ENCODE assay signal across 8 cellular contexts in the genomic region with DNA sequence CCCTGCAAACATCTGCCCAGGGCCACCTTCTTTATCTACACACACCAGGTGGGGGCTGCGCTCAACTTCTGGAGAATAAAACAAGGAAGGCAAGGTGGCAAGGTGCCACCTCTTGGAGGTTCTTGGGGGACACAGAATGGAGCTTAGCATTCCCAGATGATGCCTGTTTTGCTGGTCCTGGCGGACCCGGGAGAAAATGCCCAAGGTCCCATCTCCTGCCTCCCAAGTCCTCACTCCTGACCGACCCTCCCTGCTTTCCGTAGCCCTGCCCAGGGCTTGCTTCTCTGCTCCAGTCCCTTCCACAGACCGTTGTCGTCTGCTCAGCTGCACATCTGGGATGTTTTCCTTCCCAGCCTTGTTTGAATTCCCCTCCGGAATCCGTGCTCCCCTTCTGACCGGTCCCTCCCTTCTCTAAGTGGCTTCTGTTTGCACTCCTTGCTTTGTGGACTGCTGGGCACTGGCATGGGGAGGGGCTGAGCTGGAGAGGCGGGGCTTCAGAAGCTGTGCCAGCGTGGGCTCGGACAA. TPM values are rescaled to one million over a fixed set of nuclear protein-coding genes. Genes with fewer than 3 reads are reported as not detected.
A peak's percentile ranks its signal among the peaks of the same experiment; 100 is the strongest.
DNase-seq lines count a peak whose midpoint lies in the region; ATAC-seq, FAIRE-seq and TF ChIP-seq lines count a peak whose summit lies in the region.

No MANE protein-coding gene starts in this region.

- FAIRE-seq in urothelium cell line (lab: Jason Lieb, UNC): no peak

- no peak overlapping the region for H3K27ac ChIP-seq in BLaER1

- H3K36me3 ChIP-seq in BLaER1: peaks cover 8% of the 10 kb centered on the region; the same call in 1 of the 2 replicates

- peak overlapping the region; percentile 21 for H3K27ac Mint-ChIP-seq in dendritic cell treated with granulocyte-macrophage colony-stimulating factor and Interleukin-4, amounts not matched to agents 40 ng/mL and 50 ng/mL, for 4 days
- H3K27ac Mint-ChIP-seq in naive B cell: peak overlapping the region; percentile 11 to 94 (median 70)

- peaks cover 34% of the 10 kb centered on the region for H3K4me1 Mint-ChIP-seq in dendritic cell treated with granulocyte-macrophage colony-stimulating factor and Interleukin-4, amounts not matched to agents 40 ng/mL and 50 ng/mL, for 4 days (ENCODE audit: low read depth)
- peaks cover 55 to 82% (median 63%) of the 10 kb centered on the region in 3 donors for H3K4me1 Mint-ChIP-seq in naive B cell

- intact Hi-C loops in dendritic cell treated with granulocyte-macrophage colony-stimulating factor and Interleukin-4, amounts not matched to agents 40 ng/mL and 50 ng/mL, for 4 days (cut with micrococcal nuclease): no loop called here

- TF ChIP-seq CTCF in omental fat pad (IDR thresholded peaks at IDR 0.05): no peak

- H3K36me3 Mint-ChIP-seq in dendritic cell treated with granulocyte-macrophage colony-stimulating factor and Interleukin-4, amounts not matched to agents 40 ng/mL and 50 ng/mL, for 4 days (ENCODE audit: low read depth): no peaks in the 10 kb centered on the region
- peaks cover 5 to 8% of the 10 kb centered on the region in 2 donors for H3K36me3 Mint-ChIP-seq in naive B cell

- no peaks in the 10 kb centered on the region for H3K9me3 ChIP-seq in BLaER1

- H3K9me3 Mint-ChIP-seq in dendritic cell treated with granulocyte-macrophage colony-stimulating factor and Interleukin-4, amounts not matched to agents 40 ng/mL and 50 ng/mL, for 4 days: no peaks in the 10 kb centered on the region
- no peaks in the 10 kb centered on the region for H3K9me3 Mint-ChIP-seq in naive B cell

- peak overlapping the region; percentile 98 for H3K4me2 ChIP-seq in BLaER1

- H3K4me3 ChIP-seq in BLaER1: peak overlapping the region; percentile 65

- H3K4me3 Mint-ChIP-seq in dendritic cell treated with granulocyte-macrophage colony-stimulating factor and Interleukin-4, amounts not matched to agents 40 ng/mL and 50 ng/mL, for 4 days: peak overlapping the region; percentile 58
- H3K4me3 Mint-ChIP-seq in naive B cell: peak overlapping the region; percentile 75 to 93 (median 88)

- peak overlapping the region; percentile 63 for H3K9ac ChIP-seq in BLaER1

- peaks cover 6% of the 10 kb centered on the region; the same call in 1 of the 2 replicates for H3K27me3 ChIP-seq in BLaER1

- peaks cover 44% of the 10 kb centered on the region for H3K4me1 ChIP-seq in BLaER1

- peak in 1 of 2 donors; percentile 14 for ATAC-seq in naive B cell (ENCODE audit: low read depth in 2 of 2)
- no peak for ATAC-seq in HG03175 (IDR thresholded peaks at IDR 0.05; ENCODE audit: unreplicated experiment)
- ATAC-seq in omental fat pad (ENCODE audit: low FRiP score): no peak
- ATAC-seq in HG02610 (IDR thresholded peaks at IDR 0.05; ENCODE audit: unreplicated experiment): no peak

- H4K20me1 ChIP-seq in BLaER1: peaks cover 84% of the 10 kb centered on the region

- DNase-seq in NCI-H2227 (lab: John Stamatoyannopoulos, UW; ENCODE audit: unreplicated experiment) (peak; percentile 65), naive B cell (no peak), omental fat pad (ENCODE audit: low spot score) (no peak), urothelium cell line (ENCODE audit: low spot score) (no peak)

- peaks cover 42% of the 10 kb centered on the region for H3K27me3 Mint-ChIP-seq in dendritic cell treated with granulocyte-macrophage colony-stimulating factor and Interleukin-4, amounts not matched to agents 40 ng/mL and 50 ng/mL, for 4 days
- no peaks in the 10 kb centered on the region for H3K27me3 Mint-ChIP-seq in naive B cell

RNA-seq across cellular contexts. Expression of a gene that starts 13.1 kb away (rescaled TPM):
- polyA plus RNA-seq in naive B cell (ENCODE audit: low read depth in 6 of 6): 1 to 10 TPM in 4 of 6 donors, under 1 TPM in 2; 0.22 to 6.4 (median 1.7) TPM
- 10 to 100 TPM; 25.7 to 62.0 (median 35.9) TPM for total RNA-seq in omental fat pad

RNA-seq across cellular contexts. Expression of a gene that starts 54.2 kb away (rescaled TPM):
- polyA plus RNA-seq in naive B cell (ENCODE audit: low read depth in 6 of 6): 10 to 100 TPM; 11.7 to 22.6 (median 13.6) TPM
- total RNA-seq in omental fat pad: 10 to 100 TPM in 3 of 4 donors, 1 to 10 TPM in 1; 6.9 to 22.7 (median 10.9) TPM
